In the genomic region with DNA sequence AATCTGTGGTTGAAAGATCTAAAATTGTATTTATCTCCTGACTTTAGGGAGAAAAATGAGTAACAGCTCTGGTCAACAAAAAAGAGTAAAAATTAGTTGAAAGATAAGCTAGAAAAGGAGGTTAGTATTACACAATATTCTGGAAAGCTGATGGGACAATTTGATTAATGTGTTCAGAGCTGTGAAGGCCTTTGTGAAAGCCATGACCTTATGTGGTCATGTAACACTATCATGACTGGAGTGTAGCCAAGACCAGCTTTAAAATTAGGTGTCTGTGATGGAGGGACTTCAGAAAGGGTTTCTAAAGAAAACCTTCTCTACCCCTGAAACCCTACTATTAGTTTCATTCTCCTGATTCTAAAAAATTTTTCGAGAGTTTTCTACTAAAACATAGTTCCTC, we compare ENCODE assay signal across 11 cellular contexts.
DNase-seq lines count a peak whose midpoint lies in the region; ATAC-seq and TF ChIP-seq lines count a peak whose summit lies in the region.
"Had no signal": no experiment of that assay in that cellular context is flagged by ENCODE, and none has a peak within 500 bp of the region (broad histone marks: within the 10 kb centered on the region; RNA-seq: fewer than 3 reads in every experiment).

No MANE protein-coding gene starts in this region.

- CTCF ChIA-PET in activated CD8-positive, alpha-beta memory T cell treated with anti-CD3 and anti-CD28 coated beads, Interleukin-2, amount 10 ng/mL, durations not matched to agents 7 days and 5 days (lab: Charles Lee): interaction anchor here (1.6 kb wide), 1 partner anchor 10 kb away, joined by 4 read pairs; no protein-coding TSS in a partner anchor

- intact Hi-C loops in body of pancreas (cut with DNase I): no loop called here

- H3K9me3 ChIP-seq in body of pancreas: no peaks in the 10 kb centered on the region
- H3K9me3 ChIP-seq: transverse colon had no signal

- H3K9me3 Mint-ChIP-seq in activated CD8-positive, alpha-beta memory T cell treated with anti-CD3 and anti-CD28 coated beads, Interleukin-2, amount 10 ng/mL, durations not matched to agents 7 days and 5 days (ENCODE audit: low read depth): peaks cover 2% of the 10 kb centered on the region
- no peaks in the 10 kb centered on the region for H3K9me3 Mint-ChIP-seq in endothelial cell (ENCODE audit: unreplicated experiment)

- DNase-seq in body of pancreas: no peak
- DNase-seq in activated CD8-positive, alpha-beta memory T cell treated with anti-CD3 and anti-CD28 coated beads, Interleukin-2, amount 10 ng/mL, durations not matched to agents 7 days and 5 days: no peak
- DNase-seq in DMS53 treated with DMSO at 0.1 percent for 48 hours (lab: John Stamatoyannopoulos, UW; ENCODE audit: unreplicated experiment): no peak
- no peak for DNase-seq in endothelial cell (ENCODE audit: low spot score)
- no peak for DNase-seq in C1 segment of cervical spinal cord (lab: John Stamatoyannopoulos, UW)
- DNase-seq: NCI-H510A, posterior cingulate gyrus, transverse colon had no signal

- H3K27ac ChIP-seq in body of pancreas: peak overlapping the region in 1 of 4 donors; percentile 57
- H3K27ac ChIP-seq: transverse colon had no signal

- no peak for TF ChIP-seq POLR2A in body of pancreas (IDR thresholded peaks at IDR 0.05)

- no peak overlapping the region for H3K4me3 Mint-ChIP-seq in activated CD8-positive, alpha-beta memory T cell treated with anti-CD3 and anti-CD28 coated beads, Interleukin-2, amount 10 ng/mL, durations not matched to agents 7 days and 5 days
- H3K4me3 Mint-ChIP-seq in endothelial cell (ENCODE audit: unreplicated experiment): no peak overlapping the region

- no peaks in the 10 kb centered on the region for H3K27me3 ChIP-seq in body of pancreas
- H3K27me3 ChIP-seq: transverse colon had no signal

- H3K36me3 Mint-ChIP-seq in activated CD8-positive, alpha-beta memory T cell treated with anti-CD3 and anti-CD28 coated beads, Interleukin-2, amount 10 ng/mL, durations not matched to agents 7 days and 5 days: peaks cover 5% of the 10 kb centered on the region
- no peaks in the 10 kb centered on the region for H3K36me3 Mint-ChIP-seq in endothelial cell (ENCODE audit: low read depth, unreplicated experiment)

- peaks cover 26% of the 10 kb centered on the region for H3K27me3 Mint-ChIP-seq in activated CD8-positive, alpha-beta memory T cell treated with anti-CD3 and anti-CD28 coated beads, Interleukin-2, amount 10 ng/mL, durations not matched to agents 7 days and 5 days
- H3K27me3 Mint-ChIP-seq in endothelial cell (ENCODE audit: unreplicated experiment): no peaks in the 10 kb centered on the region

- H3K27ac Mint-ChIP-seq in activated CD8-positive, alpha-beta memory T cell treated with anti-CD3 and anti-CD28 coated beads, Interleukin-2, amount 10 ng/mL, durations not matched to agents 7 days and 5 days: no peak overlapping the region
- no peak overlapping the region for H3K27ac Mint-ChIP-seq in endothelial cell (ENCODE audit: unreplicated experiment)

- peaks cover 6% of the 10 kb centered on the region for H3K4me1 Mint-ChIP-seq in activated CD8-positive, alpha-beta memory T cell treated with anti-CD3 and anti-CD28 coated beads, Interleukin-2, amount 10 ng/mL, durations not matched to agents 7 days and 5 days
- H3K4me1 Mint-ChIP-seq in endothelial cell (ENCODE audit: unreplicated experiment): no peaks in the 10 kb centered on the region

- ATAC-seq in GM18502 (IDR thresholded peaks at IDR 0.05; ENCODE audit: poor library complexity, unreplicated experiment): peak; percentile 90
- ATAC-seq in GM21367 (IDR thresholded peaks at IDR 0.05; ENCODE audit: unreplicated experiment): peak; percentile 93
- peak; percentile 80 for ATAC-seq in HG03342 (IDR thresholded peaks at IDR 0.05; ENCODE audit: unreplicated experiment)
- ATAC-seq in body of pancreas: peak; percentile 68
- no peak for ATAC-seq in activated CD8-positive, alpha-beta memory T cell treated with anti-CD3 and anti-CD28 coated beads, Interleukin-2, amount 10 ng/mL, durations not matched to agents 7 days and 5 days

- peaks cover 11% of the 10 kb centered on the region for H3K4me1 ChIP-seq in body of pancreas
- H3K4me1 ChIP-seq: transverse colon had no signal

- no peak overlapping the region for H3K4me3 ChIP-seq in body of pancreas
- H3K4me3 ChIP-seq: transverse colon had no signal

- TF ChIP-seq CTCF in body of pancreas (IDR thresholded peaks at IDR 0.05): no peak
- TF ChIP-seq CTCF in endothelial cell (IDR thresholded peaks at IDR 0.05; ENCODE audit: unreplicated experiment): no peak

- H3K36me3 ChIP-seq in body of pancreas (replicated peaks in 1 of 2; ENCODE audit: insufficient read depth in 1 of 2, low read depth in 2 of 2): no peaks in the 10 kb centered on the region
- H3K36me3 ChIP-seq: transverse colon had no signal

- WGBS in body of pancreas, 2 donors: 55 to 57% methylated on average over 1 of the region's 1 CpG
